In the genomic region with DNA sequence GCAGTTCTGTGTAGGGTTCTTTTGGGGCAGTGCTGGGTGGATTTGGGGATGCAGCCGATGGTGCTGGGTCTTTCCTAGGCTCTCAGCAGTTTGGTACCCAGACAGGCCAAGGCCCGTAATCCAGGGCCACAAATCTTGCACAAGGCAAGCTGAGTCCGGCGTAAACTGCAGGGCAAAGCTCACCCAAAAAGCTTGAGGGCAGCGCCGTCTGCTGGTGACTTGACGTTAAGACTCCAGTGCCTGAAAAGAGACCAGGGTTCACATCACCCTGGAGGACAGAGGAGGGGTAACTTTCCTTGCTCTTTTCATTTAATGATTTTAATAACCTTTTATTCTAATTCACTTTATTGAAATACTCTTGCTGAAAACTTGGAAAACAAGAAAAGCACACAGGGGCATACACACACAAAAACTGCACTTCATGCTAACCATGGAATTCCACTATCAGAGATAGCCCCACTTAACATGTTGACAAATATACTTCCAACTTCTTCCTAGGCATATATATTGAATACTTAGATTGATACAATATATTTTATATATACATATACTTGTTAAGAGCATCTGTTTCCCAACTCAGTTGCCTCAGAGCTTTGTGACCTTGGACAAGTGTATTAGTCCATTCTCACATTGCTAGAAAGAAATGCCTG, we compare ENCODE assay signal across 9 cellular contexts. TPM values are rescaled to one million over a fixed set of nuclear protein-coding genes. Genes with fewer than 3 reads are reported as not detected.
DNase-seq lines count a peak whose midpoint lies in the region; ATAC-seq and TF ChIP-seq lines count a peak whose summit lies in the region.
"Had no signal": no experiment of that assay in that cellular context is flagged by ENCODE, and none has a peak within 500 bp of the region (broad histone marks: within the 10 kb centered on the region; RNA-seq: fewer than 3 reads in every experiment).

No MANE protein-coding gene starts in this region.

- peak; percentile 71 for ATAC-seq in HG02885 (IDR thresholded peaks at IDR 0.05; ENCODE audit: poor library complexity, unreplicated experiment)
- no peak for ATAC-seq in HG03378 (IDR thresholded peaks at IDR 0.05; ENCODE audit: unreplicated experiment)

- DNase-seq in D341Med (ENCODE audit: low spot score) (peak; percentile 82), NCI-H446 treated with DMSO at 0.1 percent for 48 hours (lab: John Stamatoyannopoulos, UW) (peak; percentile 3), chondrocyte (ENCODE audit: low spot score) (no peak), kidney tubule cell (ENCODE audit: low spot score) (peak; percentile 72)
- peak; percentile 54 to 69 for DNase-seq in activated CD4-positive, alpha-beta T cell treated with anti-CD3 and anti-CD28 coated beads for 24 hours (ENCODE audit: low read depth in 2 of 2)
- DNase-seq in stimulated activated CD4-positive, alpha-beta T cell treated with anti-CD3 and anti-CD28 coated beads, Interleukin-2, amount 100 ng/mL, for 4 hours (ENCODE audit: low read depth), result peak; percentile 26

- peak; percentile 98 for TF ChIP-seq CTCF in chondrocyte (IDR thresholded peaks at IDR 0.05)

- no peak overlapping the region for H3K4me3 Mint-ChIP-seq in chondrocyte (ENCODE audit: unreplicated experiment)
- H3K4me3 Mint-ChIP-seq: T-helper 1 cell treated with Interleukin-12 subunit alpha and Interleukin-12 subunit beta and Interleukin-4 antibody, amounts not matched to agents 30 μg/mL and 1 μg/mL, for 36 hours had no signal

- no peaks in the 10 kb centered on the region for H3K4me1 Mint-ChIP-seq in chondrocyte (ENCODE audit: low read depth)

- no peak overlapping the region for H3K27ac Mint-ChIP-seq in chondrocyte (ENCODE audit: unreplicated experiment)
- H3K27ac Mint-ChIP-seq: T-helper 1 cell treated with Interleukin-12 subunit alpha and Interleukin-12 subunit beta and Interleukin-4 antibody, amounts not matched to agents 30 μg/mL and 1 μg/mL, for 36 hours had no signal

- peaks cover 31% of the 10 kb centered on the region for H3K27me3 Mint-ChIP-seq in chondrocyte (ENCODE audit: low read depth)

- peaks cover 3% of the 10 kb centered on the region for H3K36me3 Mint-ChIP-seq in chondrocyte (ENCODE audit: low read depth)

- H3K9me3 Mint-ChIP-seq in chondrocyte (ENCODE audit: low read depth), result no peaks in the 10 kb centered on the region
- H3K9me3 Mint-ChIP-seq: T-helper 1 cell treated with Interleukin-12 subunit alpha and Interleukin-12 subunit beta and Interleukin-4 antibody, amounts not matched to agents 30 μg/mL and 1 μg/mL, for 36 hours had no signal

RNA-seq across cellular contexts. Expression of a gene that starts 38.9 kb away (rescaled TPM):
- total RNA-seq in chondrocyte, result not detected in 3 replicates

RNA-seq across cellular contexts. Expression of a gene that starts 59.5 kb away (rescaled TPM):
- 25.9 to 33.3 TPM (median 26.1 TPM) in 3 replicates for total RNA-seq in chondrocyte
